19 cellular contexts compared by ENCODE assay signal in the genomic region with DNA sequence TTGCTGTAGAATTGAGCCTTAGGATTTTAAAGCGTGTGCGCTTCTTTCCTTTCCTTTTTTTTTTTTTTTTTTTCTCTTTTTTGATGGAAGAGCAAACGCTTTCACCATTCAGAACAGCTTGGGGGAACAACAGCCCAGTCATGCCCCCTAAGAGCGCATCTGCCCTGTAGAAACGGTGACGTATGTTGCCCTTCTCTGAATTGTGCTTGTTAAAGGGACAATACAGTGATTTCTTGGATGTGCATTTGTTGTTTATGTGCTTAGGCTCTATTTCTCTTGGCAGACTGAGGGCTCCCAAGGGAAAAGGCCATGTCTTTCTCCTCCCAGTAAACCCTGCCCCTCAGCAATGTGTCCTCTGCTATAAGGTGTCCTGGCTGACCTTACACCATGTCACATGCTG.
"Had no signal": no experiment of that assay in that cellular context is flagged by ENCODE, and none has a peak within 500 bp of the region (broad histone marks: within the 10 kb centered on the region; RNA-seq: fewer than 3 reads in every experiment).

No MANE protein-coding gene starts in this region.

- H3K36me3 ChIP-seq: left ventricle myocardium inferior, upper lobe of right lung had no signal

- H3K4me1 Mint-ChIP-seq: activated B cell treated with CpG ODN at 0.5 μM for 24 hours, natural killer cell had no signal

- H3K27ac Mint-ChIP-seq: activated B cell treated with CpG ODN at 0.5 μM for 24 hours; activated CD8-positive, alpha-beta T cell treated with anti-CD3 and anti-CD28 coated beads, Interleukin-2, amount 10 ng/mL, durations not matched to agents 7 days and 5 days; activated naive CD8-positive, alpha-beta T cell; activated T-cell treated with anti-CD3 and anti-CD28 coated beads, Interleukin-2, amount 50 U/mL, for 72 hours; natural killer cell had no signal

- ATAC-seq: activated CD8-positive, alpha-beta T cell treated with anti-CD3 and anti-CD28 coated beads, Interleukin-2, amount 10 ng/mL, durations not matched to agents 7 days and 5 days; activated T-cell treated with anti-CD3 and anti-CD28 coated beads, Interleukin-2, amount 50 U/mL, for 72 hours; natural killer cell; right cardiac atrium; upper lobe of right lung had no signal

- H3K4me1 ChIP-seq: left ventricle myocardium inferior, upper lobe of right lung had no signal

- H3K4me3 ChIP-seq: left ventricle myocardium inferior, skin epidermis, testis, upper lobe of right lung had no signal

- DNase-seq: activated B cell treated with CpG ODN at 0.5 μM for 24 hours; activated CD4-positive, alpha-beta T cell treated with anti-CD3 and anti-CD28 coated beads for 48 hours; activated CD8-positive, alpha-beta memory T cell treated with anti-CD3 and anti-CD28 coated beads, Interleukin-2, amount 50 U/mL, for 4 hours; activated CD8-positive, alpha-beta T cell treated with anti-CD3 and anti-CD28 coated beads, Interleukin-2, amount 10 ng/mL, durations not matched to agents 7 days and 5 days; activated gamma-delta T cell; activated T-cell treated with anti-CD3 and anti-CD28 coated beads, Interleukin-2, amount 50 U/mL, for 72 hours; amniotic stem cell; dermis blood vessel endothelial cell; left ventricle myocardium inferior; mesenchymal stem cell; natural killer cell; right cardiac atrium; stimulated activated CD4-positive, alpha-beta T cell treated with anti-CD3 and anti-CD28 coated beads, Interleukin-15, amount 100 ng/mL, for 24 hours; stimulated activated CD4-positive, alpha-beta T cell treated with anti-CD3 and anti-CD28 coated beads, Interleukin-4, amount 100 ng/mL, for 24 hours; stimulated activated naive CD4-positive, alpha-beta T cell treated with Interleukin-2 at 50 U/mL for 16 hours; testis; upper lobe of right lung had no signal

- H3K36me3 Mint-ChIP-seq: activated naive CD8-positive, alpha-beta T cell; natural killer cell had no signal

- H3K27ac ChIP-seq: left ventricle myocardium inferior, skin epidermis, testis, upper lobe of right lung had no signal

- H3K27me3 Mint-ChIP-seq: activated B cell treated with CpG ODN at 0.5 μM for 24 hours had no signal

- H3K9me3 ChIP-seq: left ventricle myocardium inferior, testis, upper lobe of right lung had no signal

- H3K9me3 Mint-ChIP-seq: activated B cell treated with CpG ODN at 0.5 μM for 24 hours; activated T-cell treated with anti-CD3 and anti-CD28 coated beads, Interleukin-2, amount 50 U/mL, for 72 hours had no signal

- H3K27me3 ChIP-seq: testis, upper lobe of right lung had no signal

- H3K4me3 Mint-ChIP-seq: activated B cell treated with CpG ODN at 0.5 μM for 24 hours; activated CD8-positive, alpha-beta T cell treated with anti-CD3 and anti-CD28 coated beads, Interleukin-2, amount 10 ng/mL, durations not matched to agents 7 days and 5 days; activated naive CD8-positive, alpha-beta T cell; activated T-cell treated with anti-CD3 and anti-CD28 coated beads, Interleukin-2, amount 50 U/mL, for 72 hours; natural killer cell had no signal
